In the genomic region with DNA sequence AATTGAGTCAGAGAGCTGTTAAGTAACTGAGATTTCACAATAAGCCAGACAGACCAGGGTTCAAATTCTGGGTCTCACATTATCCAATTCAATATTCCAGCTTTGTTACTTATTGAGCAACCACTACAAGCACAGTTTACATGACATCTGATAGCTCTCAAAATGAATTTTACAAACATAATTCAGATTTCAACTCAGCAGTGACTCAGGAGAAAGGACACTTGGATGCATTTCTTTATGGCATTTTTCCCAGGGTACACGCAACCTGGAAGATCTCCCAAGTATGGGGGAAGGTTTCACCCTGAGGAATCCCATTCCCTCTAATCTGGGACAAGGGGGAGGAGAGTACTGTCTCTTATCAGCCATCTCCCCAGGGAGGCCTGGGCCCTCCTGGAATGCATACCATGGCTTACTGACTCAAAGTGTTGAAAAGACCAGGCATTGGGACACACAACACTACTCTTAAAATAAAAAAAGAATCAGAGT, we compare ENCODE assay signal across 11 cellular contexts.
DNase-seq lines count a peak whose midpoint lies in the region; ATAC-seq, FAIRE-seq and TF ChIP-seq lines count a peak whose summit lies in the region.
"Had no signal": no experiment of that assay in that cellular context is flagged by ENCODE, and none has a peak within 500 bp of the region (broad histone marks: within the 10 kb centered on the region; RNA-seq: fewer than 3 reads in every experiment).

No MANE protein-coding gene starts in this region.

- no peak overlapping the region for H3K9ac ChIP-seq in NT2/D1 (ENCODE audit: insufficient read length, low read depth)

- H3K36me3 ChIP-seq in NT2/D1 (ENCODE audit: insufficient read depth, insufficient read length, low read length) (no peaks in the 10 kb centered on the region), pancreas (no peaks in the 10 kb centered on the region)
- H3K36me3 ChIP-seq in CD8-positive, alpha-beta T cell (ENCODE audit: insufficient read depth, low read length): no peaks in the 10 kb centered on the region
- H3K36me3 ChIP-seq: transverse colon had no signal

- H3K36me3 Mint-ChIP-seq in Calu3 (ENCODE audit: insufficient read depth, unreplicated experiment): peaks cover 86% of the 10 kb centered on the region
- H3K36me3 Mint-ChIP-seq in CD8-positive, alpha-beta T cell: no peaks in the 10 kb centered on the region

- CTCF ChIA-PET in Calu3 (lab: Charles Lee): no interaction called here
- CTCF ChIA-PET in CD8-positive, alpha-beta T cell (lab: Charles Lee): no interaction called here

- TF ChIP-seq CTCF in Calu3 (IDR thresholded peaks at IDR 0.05; ENCODE audit: unreplicated experiment) (no peak), fibroblast of villous mesenchyme (IDR thresholded peaks at IDR 0.05; ENCODE audit: insufficient read depth, low read depth, low read length) (no peak), pancreas (IDR thresholded peaks at IDR 0.05) (no peak)
- TF ChIP-seq CTCF in CD8-positive, alpha-beta T cell (IDR thresholded peaks at IDR 0.05): no peak

- peaks cover 39% of the 10 kb centered on the region for H3K4me1 Mint-ChIP-seq in Calu3 (ENCODE audit: low read depth, unreplicated experiment)
- no peaks in the 10 kb centered on the region for H3K4me1 Mint-ChIP-seq in CD8-positive, alpha-beta T cell (ENCODE audit: low read depth)

- no peaks in the 10 kb centered on the region for H3K27me3 ChIP-seq in NT2/D1 (ENCODE audit: insufficient read depth, insufficient read length)
- H3K27me3 ChIP-seq in pancreas: no peaks in the 10 kb centered on the region
- no peaks in the 10 kb centered on the region for H3K27me3 ChIP-seq in CD8-positive, alpha-beta T cell (ENCODE audit: insufficient read depth, low read length)
- H3K27me3 ChIP-seq: transverse colon had no signal

- WGBS in pancreas, 2 donors: 7 to 9% methylated on average over 1 of the region's 1 CpG

- H3K9me3 ChIP-seq in NT2/D1 (ENCODE audit: insufficient read depth, low read length): no peaks in the 10 kb centered on the region
- no peaks in the 10 kb centered on the region for H3K9me3 ChIP-seq in pancreas
- H3K9me3 ChIP-seq in CD8-positive, alpha-beta T cell (ENCODE audit: low read length): no peaks in the 10 kb centered on the region
- H3K9me3 ChIP-seq: transverse colon had no signal

- POLR2A ChIA-PET in CD8-positive, alpha-beta T cell (lab: Charles Lee): no interaction called here

- no peak for FAIRE-seq in pancreas (lab: Jason Lieb, UNC)

- H3K4me3 ChIP-seq in NT2/D1 (ENCODE audit: insufficient read length, low read depth) (no peak overlapping the region), fibroblast of villous mesenchyme (ENCODE audit: low read depth, low read length) (no peak overlapping the region), pancreas (no peak overlapping the region)
- no peak overlapping the region for H3K4me3 ChIP-seq in CD8-positive, alpha-beta T cell (ENCODE audit: low read depth, low read length)
- H3K4me3 ChIP-seq: transverse colon had no signal

- H3K4me1 ChIP-seq in NT2/D1 (ENCODE audit: insufficient read depth, insufficient read length) (no peaks in the 10 kb centered on the region), pancreas (peaks cover 0 to 2% (median 0%) of the 10 kb centered on the region in 3 donors)
- no peaks in the 10 kb centered on the region for H3K4me1 ChIP-seq in CD8-positive, alpha-beta T cell (ENCODE audit: insufficient read depth, low read length)
- H3K4me1 ChIP-seq: transverse colon had no signal

- H3K9me3 Mint-ChIP-seq in Calu3 (ENCODE audit: low read depth, unreplicated experiment): no peaks in the 10 kb centered on the region
- peaks cover 2% of the 10 kb centered on the region for H3K9me3 Mint-ChIP-seq in CD8-positive, alpha-beta T cell

- H3K27ac ChIP-seq in pancreas: no peak overlapping the region
- no peak overlapping the region for H3K27ac ChIP-seq in CD8-positive, alpha-beta T cell (ENCODE audit: low read depth, low read length)

- BruUV-seq in Calu3 (replicated peaks; lab: Mats Ljungman, UMichigan): no TSS peak

- intact Hi-C loops in Calu3 (cut with micrococcal nuclease; ENCODE audit: unreplicated experiment) (no loop called here), pancreas (cut with DNase I) (no loop called here)
- intact Hi-C loops in CD8-positive, alpha-beta T cell (cut with DNase I, micrococcal nuclease): no loop called here

- DNase-seq in Calu3 (no peak), NT2/D1 (ENCODE audit: low read depth, low spot score) (peak; percentile 15), fibroblast of villous mesenchyme (ENCODE audit: low read depth) (peak; percentile 99), pancreas (peak in 2 of 6 donors; percentile 29 to 39), SKM-1 treated with dmso at 0.1 percent for 144 hours (lab: John Stamatoyannopoulos, UW; ENCODE audit: unreplicated experiment) (no peak)
- DNase-seq in CD8-positive, alpha-beta T cell: no peak
- DNase-seq: activated CD4-positive, alpha-beta T cell treated with anti-CD3 and anti-CD28 coated beads for 48 hours; DND-41; transverse colon had no signal

- ATAC-seq in pancreas (peak; percentile 25 to 82 (median 68)), HG03354 (IDR thresholded peaks at IDR 0.05; ENCODE audit: poor library complexity, severe bottlenecking, unreplicated experiment) (no peak), HG03439 (IDR thresholded peaks at IDR 0.05; ENCODE audit: unreplicated experiment) (no peak)
- no peak for ATAC-seq in CD8-positive, alpha-beta T cell

- no peak overlapping the region for H3K4me3 Mint-ChIP-seq in Calu3 (ENCODE audit: low read depth, unreplicated experiment)
- H3K4me3 Mint-ChIP-seq in CD8-positive, alpha-beta T cell: no peak overlapping the region

- H3K27me3 Mint-ChIP-seq in Calu3 (ENCODE audit: unreplicated experiment): no peaks in the 10 kb centered on the region
- H3K27me3 Mint-ChIP-seq in CD8-positive, alpha-beta T cell (ENCODE audit: low read depth): no peaks in the 10 kb centered on the region

- H3K27ac Mint-ChIP-seq in Calu3 (ENCODE audit: unreplicated experiment): peak overlapping the region; percentile 30
- H3K27ac Mint-ChIP-seq in CD8-positive, alpha-beta T cell: no peak overlapping the region

Comparison
In these comparisons a context has a peak if more than half of its experiments do, and no peak if none do; other contexts are left out.
1. DNase-seq: peak in NT2/D1 (single experiment) and fibroblast of villous mesenchyme (single experiment); none in Calu3 (single experiment), SKM-1 treated with dmso at 0.1 percent for 144 hours (single experiment) and CD8-positive, alpha-beta T cell (0 of 7).
2. ATAC-seq: peak in pancreas (4 of 4); none in HG03354 (single experiment), HG03439 (single experiment) and CD8-positive, alpha-beta T cell (single experiment).